Comparison of ENCODE assay signal across 33 cellular contexts in genomic region chr3:51422211-51422610, GRCh38.
"Had no signal": no experiment of that assay in that cellular context is flagged by ENCODE, and none has a peak within 500 bp of the region (broad histone marks: within the 10 kb centered on the region; RNA-seq: fewer than 3 reads in every experiment).

No MANE protein-coding gene starts in this region.

- H3K27ac ChIP-seq: brain microvascular endothelial cell, esophagus muscularis mucosa, foreskin keratinocyte, heart left ventricle, pancreas, prostate gland, SK-N-MC, skin epidermis, suprapubic skin, tibial artery, upper lobe of right lung had no signal

- H3K27ac Mint-ChIP-seq: activated CD8-positive, alpha-beta T cell treated with anti-CD3 and anti-CD28 coated beads for 36 hours; activated T-helper 2 cell treated with anti-CD3 and anti-CD28 coated beads, Interferon-gamma antibody, Interleukin-2, Interleukin-4, amounts not matched to agents 10 μg/mL and 5 μg/mL and 100 μg/mL, durations not matched to agents 14 hours and 24 hours and 36 hours; endodermal cell had no signal

- H3K4me1 ChIP-seq: esophagus muscularis mucosa, foreskin keratinocyte, heart left ventricle, pancreas, prostate gland, suprapubic skin, tibial artery, upper lobe of right lung had no signal

- FAIRE-seq: astrocyte, kidney, pancreas had no signal

- H3K27me3 ChIP-seq: brain microvascular endothelial cell, esophagus muscularis mucosa, foreskin keratinocyte, heart left ventricle, pancreas, suprapubic skin, tibial artery, upper lobe of right lung had no signal

- H3K4me1 Mint-ChIP-seq: endodermal cell, immature natural killer cell, neural crest cell had no signal

- H3K9me3 Mint-ChIP-seq: activated CD8-positive, alpha-beta T cell treated with anti-CD3 and anti-CD28 coated beads for 36 hours; activated T-helper 2 cell treated with anti-CD3 and anti-CD28 coated beads, Interferon-gamma antibody, Interleukin-2, Interleukin-4, amounts not matched to agents 10 μg/mL and 5 μg/mL and 100 μg/mL, durations not matched to agents 14 hours and 24 hours and 36 hours; endodermal cell; immature natural killer cell; naive thymus-derived CD4-positive, alpha-beta T cell; neural crest cell had no signal

- H3K4me3 Mint-ChIP-seq: activated CD8-positive, alpha-beta T cell treated with anti-CD3 and anti-CD28 coated beads for 36 hours; endodermal cell; immature natural killer cell; naive thymus-derived CD4-positive, alpha-beta T cell; neural crest cell had no signal

- ATAC-seq: activated CD8-positive, alpha-beta T cell treated with anti-CD3 and anti-CD28 coated beads for 36 hours; foreskin keratinocyte; heart left ventricle; left colon; naive thymus-derived CD4-positive, alpha-beta T cell; pancreas; sciatic nerve; upper lobe of right lung had no signal

- H3K27me3 Mint-ChIP-seq: activated CD8-positive, alpha-beta T cell treated with anti-CD3 and anti-CD28 coated beads for 36 hours; naive thymus-derived CD4-positive, alpha-beta T cell had no signal

- H3K9me3 ChIP-seq: esophagus muscularis mucosa, heart left ventricle, pancreas, prostate gland, suprapubic skin, tibial artery, upper lobe of right lung had no signal

- H3K4me3 ChIP-seq: esophagus muscularis mucosa, heart left ventricle, pancreas, prostate gland, SK-N-MC, skin epidermis, suprapubic skin, tibial artery, upper lobe of right lung had no signal

- DNase-seq: activated CD8-positive, alpha-beta T cell treated with anti-CD3 and anti-CD28 coated beads for 36 hours; activated naive CD4-positive, alpha-beta T cell; activated T-cell treated with anti-CD3 and anti-CD28 coated beads for 4 hours; amniotic stem cell; brain microvascular endothelial cell; caudate nucleus; endodermal cell; foreskin keratinocyte; heart left ventricle; hypothalamus; immature natural killer cell; kidney; left colon; midbrain; naive thymus-derived CD4-positive, alpha-beta T cell; nucleus accumbens; pancreas; retina; stimulated activated CD4-positive, alpha-beta T cell treated with anti-CD3 and anti-CD28 coated beads, Interleukin-12 subunit alpha, Interleukin-12 subunit beta, amount 100 ng/mL, for 4 hours; stimulated activated CD4-positive, alpha-beta T cell treated with anti-CD3 and anti-CD28 coated beads, Interleukin-4, amount 100 ng/mL, for 1 hour; SW 1271; T-helper 2 cell; tibial artery; upper lobe of right lung had no signal
